ENCODE assay signal across 17 cellular contexts in genomic region chr6:137816688-137817087, GRCh38. TPM values are rescaled to one million over a fixed set of nuclear protein-coding genes. Genes with fewer than 3 reads are reported as not detected.
DNase-seq lines count a peak whose midpoint lies in the region; ATAC-seq, FAIRE-seq and TF ChIP-seq lines count a peak whose summit lies in the region.
"Had no signal": no experiment of that assay in that cellular context is flagged by ENCODE, and none has a peak within 500 bp of the region (broad histone marks: within the 10 kb centered on the region; RNA-seq: fewer than 3 reads in every experiment).

No MANE protein-coding gene starts in this region.

- H4K20me1 ChIP-seq in BLaER1 treated with 17β-estradiol and CSF1 and Interleukin-3, amounts not matched to agents 10 nM and 100 nM, result no peaks in the 10 kb centered on the region
- H4K20me1 ChIP-seq in keratinocyte (ENCODE audit: control insufficient read depth, extremely low read depth, insufficient read depth, low read length), result no peaks in the 10 kb centered on the region

- no peak for DNase-seq in CD4-positive, alpha-beta memory T cell
- DNase-seq in activated CD8-positive, alpha-beta T cell treated with anti-CD3 and anti-CD28 coated beads for 36 hours, result no peak
- DNase-seq in keratinocyte (ENCODE audit: low read depth, low spot score) (no peak), cerebellar nuclear complex (lab: John Stamatoyannopoulos, UW) (no peak), DMS79 treated with DMSO at 0.1 percent for 48 hours (lab: John Stamatoyannopoulos, UW) (no peak)
- DNase-seq: foreskin fibroblast, NCI-H1105, NCI-H2029, NCI-H226, NCI-H82, PC-3, SHP77 had no signal

- peak overlapping the region in 6 of 7 donors; percentile 18 to 95 (median 91) for H3K27ac Mint-ChIP-seq in CD4-positive, alpha-beta memory T cell
- H3K27ac Mint-ChIP-seq in activated CD8-positive, alpha-beta T cell treated with anti-CD3 and anti-CD28 coated beads for 36 hours, result peak overlapping the region; percentile 78

- no peak overlapping the region for H2AFZ ChIP-seq in keratinocyte (ENCODE audit: control insufficient read depth, low read length)
- H2AFZ ChIP-seq: hepatocyte had no signal

- CTCF ChIA-PET in CD4-positive, alpha-beta memory T cell (lab: Charles Lee; ENCODE audit: partially characterized antibody), result interaction anchor here (1.1 to 1.9 kb wide), 2 partner anchors 17 to 51 kb away, joined by 3 to 6 read pairs; no protein-coding TSS in a partner anchor
- CTCF ChIA-PET in activated CD8-positive, alpha-beta T cell treated with anti-CD3 and anti-CD28 coated beads for 36 hours (lab: Charles Lee), result interaction anchor here (0.8 to 1.5 kb wide), 4 partner anchors 8 to 51 kb away, joined by 3 to 4 read pairs (median 3); partner anchors contain the start of gene TNFAIP3

- no peaks in the 10 kb centered on the region for H3K36me3 ChIP-seq in BLaER1 treated with 17β-estradiol and CSF1 and Interleukin-3, amounts not matched to agents 10 nM and 100 nM
- no peaks in the 10 kb centered on the region for H3K36me3 ChIP-seq in CD4-positive, alpha-beta memory T cell (ENCODE audit: insufficient read depth, low read length)
- no peaks in the 10 kb centered on the region for H3K36me3 ChIP-seq in keratinocyte (ENCODE audit: control insufficient read depth in 2 of 2, extremely low read depth in 1 of 2, insufficient read depth in 2 of 2, low read length in 2 of 2)
- H3K36me3 ChIP-seq: vagina had no signal

- H3K79me2 ChIP-seq in keratinocyte (ENCODE audit: control insufficient read depth, insufficient read depth, low read length), result no peaks in the 10 kb centered on the region
- H3K79me2 ChIP-seq: hepatocyte had no signal

- dilution Hi-C loops in keratinocyte (cut with MboI; ENCODE audit: extremely low pct_ligation_motif_present, low sequenced_read_pairs), result no loop called here

- peaks cover 61 to 75% (median 65%) of the 10 kb centered on the region in 10 experiments for H3K4me1 ChIP-seq in BLaER1 treated with 17β-estradiol and CSF1 and Interleukin-3, amounts not matched to agents 10 nM and 100 nM
- H3K4me1 ChIP-seq in CD4-positive, alpha-beta memory T cell (ENCODE audit: insufficient read depth, low read length), result peaks cover 40% of the 10 kb centered on the region
- peaks cover 21% of the 10 kb centered on the region for H3K4me1 ChIP-seq in keratinocyte (ENCODE audit: control insufficient read depth, extremely low read depth, insufficient read depth, low read length)

- peak overlapping the region in 3 of 11 experiments; percentile 37 to 63 (median 53); a peak in 6 of 22 replicates for H3K9ac ChIP-seq in BLaER1 treated with 17β-estradiol and CSF1 and Interleukin-3, amounts not matched to agents 10 nM and 100 nM
- H3K9ac ChIP-seq in keratinocyte (ENCODE audit: control insufficient read depth, extremely low read depth, insufficient read depth, low read length), result no peak overlapping the region

- POLR2A ChIA-PET in CD4-positive, alpha-beta memory T cell (lab: Charles Lee; ENCODE audit: partially characterized antibody), result no interaction called here
- POLR2A ChIA-PET in activated CD8-positive, alpha-beta T cell treated with anti-CD3 and anti-CD28 coated beads for 36 hours (lab: Charles Lee), result interaction anchor here (1.0 to 1.5 kb wide), 2 partner anchors 9 to 17 kb away, joined by 4 to 5 read pairs; no protein-coding TSS in a partner anchor

- no peaks in the 10 kb centered on the region for H3K27me3 ChIP-seq in BLaER1 treated with 17β-estradiol and CSF1 and Interleukin-3, amounts not matched to agents 10 nM and 100 nM
- no peaks in the 10 kb centered on the region for H3K27me3 ChIP-seq in CD4-positive, alpha-beta memory T cell (ENCODE audit: insufficient read depth, low read length)
- H3K27me3 ChIP-seq in keratinocyte (ENCODE audit: control insufficient read depth, extremely low read depth, insufficient read depth, low read length), result no peaks in the 10 kb centered on the region
- H3K27me3 ChIP-seq: hepatocyte, vagina had no signal

- no peaks in the 10 kb centered on the region for H3K27me3 Mint-ChIP-seq in CD4-positive, alpha-beta memory T cell
- H3K27me3 Mint-ChIP-seq in activated CD8-positive, alpha-beta T cell treated with anti-CD3 and anti-CD28 coated beads for 36 hours, result no peaks in the 10 kb centered on the region
- H3K27me3 Mint-ChIP-seq: activated naive CD4-positive, alpha-beta T cell treated with anti-CD3 and anti-CD28 coated beads, Interleukin-2, amount 50 U/mL, for 24 hours had no signal

- ATAC-seq in activated CD8-positive, alpha-beta T cell treated with anti-CD3 and anti-CD28 coated beads for 36 hours, result no peak
- ATAC-seq in GM21447 (IDR thresholded peaks at IDR 0.05; ENCODE audit: unreplicated experiment), result no peak
- ATAC-seq: PC-3 had no signal

- H3K27ac ChIP-seq in BLaER1 treated with 17β-estradiol and CSF1 and Interleukin-3, amounts not matched to agents 10 nM and 100 nM, result peak overlapping the region in 9 of 11 experiments; percentile 16 to 82 (median 53); a peak in 13 of 22 replicates
- H3K27ac ChIP-seq in CD4-positive, alpha-beta memory T cell (ENCODE audit: low read depth, low read length), result peak overlapping the region; percentile 36
- no peak overlapping the region for H3K27ac ChIP-seq in keratinocyte (ENCODE audit: control insufficient read depth, insufficient read depth, low read length)
- H3K27ac ChIP-seq: hepatocyte, vagina had no signal

- intact Hi-C loops in CD4-positive, alpha-beta memory T cell (cut with micrococcal nuclease), result no loop called here
- intact Hi-C loops in activated CD8-positive, alpha-beta T cell treated with anti-CD3 and anti-CD28 coated beads for 36 hours (cut with micrococcal nuclease), result no loop called here

- no peak overlapping the region for H3K4me3 ChIP-seq in BLaER1 treated with 17β-estradiol and CSF1 and Interleukin-3, amounts not matched to agents 10 nM and 100 nM
- H3K4me3 ChIP-seq in CD4-positive, alpha-beta memory T cell (ENCODE audit: low read length in 2 of 2), result no peak overlapping the region
- no peak overlapping the region for H3K4me3 ChIP-seq in keratinocyte (ENCODE audit: control insufficient read depth in 2 of 3, extremely low read depth in 1 of 3, insufficient read depth in 2 of 3, low read depth in 1 of 3, low read length in 3 of 3)
- H3K4me3 ChIP-seq: hepatocyte, vagina had no signal

- peak overlapping the region; percentile 61 to 91 (median 81) for H3K4me2 ChIP-seq in BLaER1 treated with 17β-estradiol and CSF1 and Interleukin-3, amounts not matched to agents 10 nM and 100 nM
- H3K4me2 ChIP-seq in keratinocyte (ENCODE audit: control insufficient read depth, extremely low read depth, insufficient read depth, low read depth, low read length), result no peak overlapping the region
- H3K4me2 ChIP-seq: hepatocyte had no signal

- TF ChIP-seq CTCF in activated CD8-positive, alpha-beta T cell treated with anti-CD3 and anti-CD28 coated beads for 36 hours (IDR thresholded peaks at IDR 0.05), result no peak
- TF ChIP-seq CTCF in keratinocyte (optimal IDR thresholded peaks at IDR 0.05 in 1 of 3, IDR thresholded peaks at IDR 0.05 in 1 of 3, conservative IDR thresholded peaks at IDR 0.05 in 1 of 3; ENCODE audit: extremely low read depth in 1 of 3, insufficient read depth in 2 of 3, low read length in 3 of 3), result no peak

- H3K4me1 Mint-ChIP-seq in CD4-positive, alpha-beta memory T cell, result peaks cover 37 to 62% (median 42%) of the 10 kb centered on the region in 4 donors
- H3K4me1 Mint-ChIP-seq in activated CD8-positive, alpha-beta T cell treated with anti-CD3 and anti-CD28 coated beads for 36 hours (ENCODE audit: low read depth), result peaks cover 73% of the 10 kb centered on the region

- H3K36me3 Mint-ChIP-seq in CD4-positive, alpha-beta memory T cell, result no peaks in the 10 kb centered on the region
- H3K36me3 Mint-ChIP-seq in activated CD8-positive, alpha-beta T cell treated with anti-CD3 and anti-CD28 coated beads for 36 hours (ENCODE audit: low read depth), result peaks cover 5% of the 10 kb centered on the region

- H3K9me3 Mint-ChIP-seq in CD4-positive, alpha-beta memory T cell, result no peaks in the 10 kb centered on the region
- no peaks in the 10 kb centered on the region for H3K9me3 Mint-ChIP-seq in activated CD8-positive, alpha-beta T cell treated with anti-CD3 and anti-CD28 coated beads for 36 hours
- H3K9me3 Mint-ChIP-seq: activated naive CD4-positive, alpha-beta T cell treated with anti-CD3 and anti-CD28 coated beads, Interleukin-2, amount 50 U/mL, for 24 hours had no signal

- peak; percentile 9 for FAIRE-seq in keratinocyte (lab: Jason Lieb, UNC)

- no peak overlapping the region for H3K4me3 Mint-ChIP-seq in CD4-positive, alpha-beta memory T cell
- H3K4me3 Mint-ChIP-seq in activated CD8-positive, alpha-beta T cell treated with anti-CD3 and anti-CD28 coated beads for 36 hours, result no peak overlapping the region
- H3K4me3 Mint-ChIP-seq: activated naive CD4-positive, alpha-beta T cell treated with anti-CD3 and anti-CD28 coated beads, Interleukin-2, amount 50 U/mL, for 24 hours had no signal

- H3K9me3 ChIP-seq in BLaER1 treated with 17β-estradiol and CSF1 and Interleukin-3, amounts not matched to agents 10 nM and 100 nM (replicated peaks in 1 of 11), result no peaks in the 10 kb centered on the region
- H3K9me3 ChIP-seq in CD4-positive, alpha-beta memory T cell (ENCODE audit: control insufficient read depth in 1 of 2, low read length in 2 of 2), result no peaks in the 10 kb centered on the region
- no peaks in the 10 kb centered on the region for H3K9me3 ChIP-seq in keratinocyte (ENCODE audit: control insufficient read depth, low read depth, low read length)
- H3K9me3 ChIP-seq: vagina had no signal

- no peaks in the 10 kb centered on the region for H3K9me1 ChIP-seq in keratinocyte (ENCODE audit: control insufficient read depth, extremely low read depth, insufficient read depth, low read length)

RNA-seq across cellular contexts. Expression of gene TNFAIP3, which starts 50.4 kb away (rescaled TPM):
- total RNA-seq in CD4-positive, alpha-beta memory T cell, result 100 to 1,000 TPM; 145 to 165 TPM
- 100 to 1,000 TPM; 112 to 318 TPM for polyA plus RNA-seq in CD4-positive, alpha-beta memory T cell
- 100 to 1,000 TPM; 399 to 402 TPM for total RNA-seq in activated CD8-positive, alpha-beta T cell treated with anti-CD3 and anti-CD28 coated beads for 36 hours
- 73.3 to 141 TPM (median 109 TPM) in 3 replicates for polyA plus RNA-seq in keratinocyte
- polyA plus RNA-seq in keratinocyte (2011; ENCODE audit: low read depth), result 142 TPM
- polyA plus RNA-seq in keratinocyte (2011; cell fraction: cytosol; rRNA removed), result 44.6 and 69.6 TPM in 2 replicates
- polyA plus RNA-seq in keratinocyte (2011; cell fraction: nucleus; rRNA removed), result 452 and 544 TPM in 2 replicates
- polyA plus RNA-seq in keratinocyte (2012; ENCODE audit: low replicate concordance), result 40.8 and 90.7 TPM in 2 replicates
- polyA minus RNA-seq in keratinocyte, result 81.8 to 113 TPM (median 110 TPM) in 3 replicates
- 42.4 TPM for polyA minus RNA-seq in keratinocyte (2011; cell fraction: cytosol; rRNA and poly(A)+ RNA removed)
- polyA minus RNA-seq in keratinocyte (2011; cell fraction: nucleus; rRNA and poly(A)+ RNA removed), result 149 and 322 TPM in 2 replicates
